In genomic region chr15:69583627-69584026, GRCh38 we compare ENCODE assay signal across 1 cellular context.
TF ChIP-seq lines count a peak whose summit lies in the region.

No MANE protein-coding gene starts in this region.

TF ChIP-seq in HepG2, 621 proteins besides CTCF, POLR2A, EP300 and RAD21 (continued from another document):
- TF ChIP-seq LRRFIP1 (CRISPR knock-in tag; conservative IDR thresholded peaks at IDR 0.05) = no peak
- TF ChIP-seq ZNF484 (CRISPR knock-in tag; IDR thresholded peaks at IDR 0.05; ENCODE audit: borderline replicate concordance, low read depth) = no peak
- TF ChIP-seq LCORL (IDR thresholded peaks at IDR 0.05) = no peak
- TF ChIP-seq LCORL (CRISPR knock-in tag; IDR thresholded peaks at IDR 0.05) = no peak
- TF ChIP-seq ZNF556 (CRISPR knock-in tag; IDR thresholded peaks at IDR 0.05; ENCODE audit: borderline replicate concordance) = no peak
- TF ChIP-seq GPBP1L1 (CRISPR knock-in tag; IDR thresholded peaks at IDR 0.05) = no peak
- no peak for TF ChIP-seq ZNF629 (CRISPR knock-in tag; conservative IDR thresholded peaks at IDR 0.05)
- no peak for TF ChIP-seq ZMYM3 (CRISPR knock-in tag; IDR thresholded peaks at IDR 0.05)
- no peak for TF ChIP-seq ZMAT3 (CRISPR knock-in tag; conservative IDR thresholded peaks at IDR 0.05)
- no peak for TF ChIP-seq TEAD3 (CRISPR knock-in tag; optimal IDR thresholded peaks at IDR 0.05; ENCODE audit: borderline replicate concordance)
